9 cellular contexts compared by ENCODE assay signal in genomic region chr1:903721-904270, GRCh38. TPM values are rescaled to one million over a fixed set of nuclear protein-coding genes. Genes with fewer than 3 reads are reported as not detected.
DNase-seq lines count a peak whose midpoint lies in the region; ATAC-seq, FAIRE-seq and TF ChIP-seq lines count a peak whose summit lies in the region.
"Had no signal": no experiment of that assay in that cellular context is flagged by ENCODE, and none has a peak within 500 bp of the region (broad histone marks: within the 10 kb centered on the region; RNA-seq: fewer than 3 reads in every experiment).

No MANE protein-coding gene starts in this region.

- H3K27me3 ChIP-seq in DND-41 (ENCODE audit: insufficient read depth, low read length, poor library complexity) (no peaks in the 10 kb centered on the region), pancreas (no peaks in the 10 kb centered on the region)
- H3K27me3 ChIP-seq: ascending aorta had no signal

- intact Hi-C loops in pancreas (cut with DNase I) = loop anchor here in 1 of 3 donors (5.0 kb wide), 1 partner anchor 69 kb away; no protein-coding TSS in a partner anchor

- no peak for FAIRE-seq in pancreas (lab: Jason Lieb, UNC)

- H3K79me2 ChIP-seq in DND-41 (ENCODE audit: insufficient read depth, low read length) = no peaks in the 10 kb centered on the region

- H3K36me3 ChIP-seq in DND-41 (ENCODE audit: insufficient read depth, low read length) = peaks cover 3% of the 10 kb centered on the region; the same call in 1 of the 2 replicates
- no peaks in the 10 kb centered on the region for H3K36me3 ChIP-seq in pancreas
- H3K36me3 ChIP-seq: ascending aorta had no signal

- peak overlapping the region; percentile 15 to 77; a peak in 3 of 4 replicates for H3K4me3 ChIP-seq in DND-41 (ENCODE audit: low read depth in 1 of 2, low read length in 2 of 2)
- H3K4me3 ChIP-seq in foreskin fibroblast (ENCODE audit: low read depth in 1 of 2, low read length in 2 of 2) = peak overlapping the region; percentile 44 to 49
- H3K4me3 ChIP-seq in pancreas = peak overlapping the region in 3 of 4 donors; percentile 6 to 47 (median 31)

- 75 to 83% methylated on average over 19 to 21 of the region's 21 CpGs for WGBS in pancreas, 2 donors

- DNase-seq in DND-41 = no peak
- no peak for DNase-seq in foreskin fibroblast
- DNase-seq in pancreas = peak in 3 of 6 donors; percentile 24 to 80 (median 36)
- DNase-seq in NCI-H187 (lab: John Stamatoyannopoulos, UW) = no peak
- no peak for DNase-seq in NCI-H2227 (lab: John Stamatoyannopoulos, UW; ENCODE audit: unreplicated experiment)
- no peak for DNase-seq in NOMO-1 treated with dmso at 0.1 percent for 144 hours (lab: John Stamatoyannopoulos, UW; ENCODE audit: unreplicated experiment)
- DNase-seq in cerebellar cortex (ENCODE audit: low spot score) = no peak

- peak overlapping the region; percentile 44; the same call in 1 of the 2 replicates for H2AFZ ChIP-seq in DND-41 (ENCODE audit: low read depth, low read length)

- no peaks in the 10 kb centered on the region for H3K9me3 ChIP-seq in DND-41 (ENCODE audit: insufficient read depth, low read length, severe bottlenecking)
- H3K9me3 ChIP-seq in pancreas = no peaks in the 10 kb centered on the region
- H3K9me3 ChIP-seq: ascending aorta had no signal

- peaks cover 23% of the 10 kb centered on the region for H4K20me1 ChIP-seq in DND-41 (ENCODE audit: insufficient read depth, low read length)

- peak overlapping the region; percentile 14; the same call in 1 of the 2 replicates for H3K27ac ChIP-seq in DND-41 (ENCODE audit: low read length)
- H3K27ac ChIP-seq in pancreas = no peak overlapping the region
- H3K27ac ChIP-seq: ascending aorta had no signal

- peak overlapping the region; percentile 93 for H3K4me2 ChIP-seq in DND-41 (ENCODE audit: insufficient read depth, low read length)

- H3K9ac ChIP-seq in DND-41 (ENCODE audit: low read depth, low read length) = peak overlapping the region; percentile 65

- H3K4me1 ChIP-seq in DND-41 (ENCODE audit: insufficient read depth, low read length) (peaks cover 20% of the 10 kb centered on the region), pancreas (no peaks in the 10 kb centered on the region)
- H3K4me1 ChIP-seq: ascending aorta had no signal

- ATAC-seq in DND-41 (ENCODE audit: insufficient read depth, low read depth) (no peak), SK-N-SH treated with all-trans-retinoic acid at 6 μM for 48 hours (peak; percentile 4; the same call in 2 of the 3 replicates), pancreas (peak in 2 of 4 donors; percentile 2 to 3)

- TF ChIP-seq CTCF in DND-41 (IDR thresholded peaks at IDR 0.05; ENCODE audit: borderline replicate concordance, extremely low read depth, low read length, poor library complexity, severe bottlenecking) (no peak), foreskin fibroblast (IDR thresholded peaks at IDR 0.05; ENCODE audit: low read depth, low read length) (no peak), pancreas (IDR thresholded peaks at IDR 0.05) (no peak)

TF ChIP-seq in SK-N-SH treated with all-trans-retinoic acid at 6 μM for 48 hours, 23 proteins besides CTCF, POLR2A, EP300 and RAD21:
- no peak for TF ChIP-seq ZFP3 (CRISPR knock-in tag; IDR thresholded peaks at IDR 0.05)
- TF ChIP-seq ZNF565 (CRISPR knock-in tag; conservative IDR thresholded peaks at IDR 0.05; ENCODE audit: low read depth) = no peak
- no peak for TF ChIP-seq ZNF70 (CRISPR knock-in tag; IDR thresholded peaks at IDR 0.05)
- no peak for TF ChIP-seq TCF4 (CRISPR knock-in tag; IDR thresholded peaks at IDR 0.05; ENCODE audit: borderline replicate concordance)
- TF ChIP-seq PPARA (CRISPR knock-in tag; IDR thresholded peaks at IDR 0.05; ENCODE audit: borderline replicate concordance) = no peak
- no peak for TF ChIP-seq CSDC2 (CRISPR knock-in tag; IDR thresholded peaks at IDR 0.05)
- no peak for TF ChIP-seq RARB (CRISPR knock-in tag; IDR thresholded peaks at IDR 0.05)
- no peak for TF ChIP-seq GLIS3 (CRISPR knock-in tag; IDR thresholded peaks at IDR 0.05)
- no peak for TF ChIP-seq ZNF8 (CRISPR knock-in tag; IDR thresholded peaks at IDR 0.05)
- no peak for TF ChIP-seq PATZ1 (CRISPR knock-in tag; IDR thresholded peaks at IDR 0.05; ENCODE audit: borderline replicate concordance)
- no peak for TF ChIP-seq ISL1 (CRISPR knock-in tag; IDR thresholded peaks at IDR 0.05)
- no peak for TF ChIP-seq POU6F1 (CRISPR knock-in tag; IDR thresholded peaks at IDR 0.05; ENCODE audit: borderline replicate concordance, low read depth)
- no peak for TF ChIP-seq CREB5 (CRISPR knock-in tag; IDR thresholded peaks at IDR 0.05; ENCODE audit: low read depth)
- TF ChIP-seq BACH2 (CRISPR knock-in tag; IDR thresholded peaks at IDR 0.05; ENCODE audit: borderline replicate concordance) = no peak
- TF ChIP-seq CSRNP3 (CRISPR knock-in tag; IDR thresholded peaks at IDR 0.05) = no peak
- TF ChIP-seq ARNTL (CRISPR knock-in tag; IDR thresholded peaks at IDR 0.05; ENCODE audit: borderline replicate concordance, low read depth) = no peak

RNA-seq across cellular contexts. Expression of gene SAMD11, which starts 19.9 kb away (rescaled TPM):
- 1 to 10 TPM in 5 of 6 donors, under 1 TPM in 1; 0.19 to 8.2 (median 2.0) TPM for total RNA-seq in pancreas
- 10 to 100 TPM in 1 of 2 donors, 1 to 10 TPM in 1; 7.6 to 23.7 TPM for polyA plus RNA-seq in pancreas

RNA-seq across cellular contexts. Expression of gene NOC2L, which starts 55.3 kb away (rescaled TPM):
- 10 to 100 TPM; 23.3 to 43.9 (median 30.7) TPM for total RNA-seq in pancreas
- 10 to 100 TPM; 79.3 to 86.5 TPM for polyA plus RNA-seq in pancreas

RNA-seq across cellular contexts. Expression of gene KLHL17, which starts 56.6 kb away (rescaled TPM):
- total RNA-seq in pancreas = 10 to 100 TPM in 1 of 6 donors, 1 to 10 TPM in 5; 3.1 to 12.0 (median 5.9) TPM
- polyA plus RNA-seq in pancreas = 10 to 100 TPM; 22.7 to 24.1 TPM
